Comparison of ENCODE assay signal across 15 cellular contexts in genomic region chr10:11881028-11881476, GRCh38.
"Had no signal": no experiment of that assay in that cellular context is flagged by ENCODE, and none has a peak within 500 bp of the region (broad histone marks: within the 10 kb centered on the region; RNA-seq: fewer than 3 reads in every experiment).

No MANE protein-coding gene starts in this region.

- H3K4me3 ChIP-seq: gastroesophageal sphincter, pancreas, suprapubic skin, upper lobe of left lung had no signal

- ATAC-seq: gastroesophageal sphincter; left ventricle myocardium superior; stimulated activated naive CD8-positive, alpha-beta T cell treated with anti-CD3 and anti-CD28 coated beads, Interleukin-15, Interleukin-2, amounts not matched to agents 100 U/mL and 50 U/mL, for 24 hours; T-helper 17 cell had no signal

- H3K27me3 ChIP-seq: gastroesophageal sphincter, pancreas, suprapubic skin, upper lobe of left lung had no signal

- H3K9me3 ChIP-seq: gastroesophageal sphincter, pancreas, suprapubic skin, upper lobe of left lung had no signal

- H3K27me3 Mint-ChIP-seq: activated naive CD4-positive, alpha-beta T cell treated with anti-CD3 and anti-CD28 coated beads, Interleukin-2, amount 50 U/mL, for 24 hours; T-helper 17 cell had no signal

- H3K4me3 Mint-ChIP-seq: activated naive CD4-positive, alpha-beta T cell treated with anti-CD3 and anti-CD28 coated beads, Interleukin-2, amount 50 U/mL, for 24 hours; T-helper 17 cell had no signal

- H3K27ac ChIP-seq: gastroesophageal sphincter, suprapubic skin, upper lobe of left lung had no signal

- H3K4me1 Mint-ChIP-seq: activated naive CD4-positive, alpha-beta T cell treated with anti-CD3 and anti-CD28 coated beads, Interleukin-2, amount 50 U/mL, for 24 hours had no signal

- H3K9me3 Mint-ChIP-seq: activated naive CD4-positive, alpha-beta T cell treated with anti-CD3 and anti-CD28 coated beads, Interleukin-2, amount 50 U/mL, for 24 hours had no signal

- DNase-seq: activated CD4-positive, alpha-beta T cell treated with anti-CD3 and anti-CD28 coated beads, Interleukin-2, amount 50 U/mL, for 1 hour; activated CD4-positive, CD25-positive, alpha-beta regulatory T cell; activated effector memory CD4-positive, alpha-beta T cell treated with Interleukin-2 at 50 U/mL for 16 hours; activated T-cell treated with anti-CD3 and anti-CD28 coated beads for 4 hours; amygdala; left ventricle myocardium superior; stimulated activated CD4-positive, alpha-beta T cell treated with anti-CD3 and anti-CD28 coated beads, Interleukin-4, amount 100 ng/mL, for 1 hour; stimulated activated CD8-positive, alpha-beta memory T cell treated with anti-CD3 and anti-CD28 coated beads, Interleukin-4, amount 100 ng/mL, for 48 hours; stimulated activated naive CD8-positive, alpha-beta T cell treated with anti-CD3 and anti-CD28 coated beads, Interleukin-15, Interleukin-2, amounts not matched to agents 100 U/mL and 50 U/mL, for 24 hours; T-helper 17 cell had no signal

- H3K27ac Mint-ChIP-seq: activated naive CD4-positive, alpha-beta T cell treated with anti-CD3 and anti-CD28 coated beads, Interleukin-2, amount 50 U/mL, for 24 hours; T-helper 17 cell had no signal

- H3K36me3 Mint-ChIP-seq: activated naive CD4-positive, alpha-beta T cell treated with anti-CD3 and anti-CD28 coated beads, Interleukin-2, amount 50 U/mL, for 24 hours had no signal

- H3K36me3 ChIP-seq: gastroesophageal sphincter, pancreas, suprapubic skin, upper lobe of left lung had no signal
